ENCODE assay signal across 20 cellular contexts in genomic region chr1:53408013-53408754, GRCh38. TPM values are rescaled to one million over a fixed set of nuclear protein-coding genes. Genes with fewer than 3 reads are reported as not detected.
DNase-seq lines count a peak whose midpoint lies in the region; ATAC-seq and TF ChIP-seq lines count a peak whose summit lies in the region.
"Had no signal": no experiment of that assay in that cellular context is flagged by ENCODE, and none has a peak within 500 bp of the region (broad histone marks: within the 10 kb centered on the region; RNA-seq: fewer than 3 reads in every experiment).

No MANE protein-coding gene starts in this region.

- no peaks in the 10 kb centered on the region for H3K27me3 Mint-ChIP-seq in CD4-positive, CD25-positive, alpha-beta regulatory T cell
- no peaks in the 10 kb centered on the region for H3K27me3 Mint-ChIP-seq in activated naive CD8-positive, alpha-beta T cell treated with anti-CD3 and anti-CD28 coated beads, Interleukin-2, amount 10 ng/mL, durations not matched to agents 7 days and 5 days
- H3K27me3 Mint-ChIP-seq in neural progenitor cell (ENCODE audit: insufficient read depth, low read depth), result peaks cover 12% of the 10 kb centered on the region
- H3K27me3 Mint-ChIP-seq: activated naive CD4-positive, alpha-beta T cell treated with anti-CD3 and anti-CD28 coated beads, Interleukin-2, amount 50 U/mL, for 24 hours had no signal

- POLR2A ChIA-PET in activated naive CD8-positive, alpha-beta T cell treated with anti-CD3 and anti-CD28 coated beads, Interleukin-2, amount 10 ng/mL, durations not matched to agents 7 days and 5 days (lab: Charles Lee), result no interaction called here

- H3K27ac Mint-ChIP-seq in CD4-positive, CD25-positive, alpha-beta regulatory T cell, result peak overlapping the region; percentile 43 to 96 (median 90)
- H3K27ac Mint-ChIP-seq in activated naive CD8-positive, alpha-beta T cell treated with anti-CD3 and anti-CD28 coated beads, Interleukin-2, amount 10 ng/mL, durations not matched to agents 7 days and 5 days, result peak overlapping the region; percentile 50
- H3K27ac Mint-ChIP-seq in neural progenitor cell, result no peak overlapping the region
- H3K27ac Mint-ChIP-seq: activated naive CD4-positive, alpha-beta T cell treated with anti-CD3 and anti-CD28 coated beads, Interleukin-2, amount 50 U/mL, for 24 hours; nephron had no signal

- H4K20me1 ChIP-seq in neural progenitor cell (ENCODE audit: low read depth), result no peaks in the 10 kb centered on the region

- H3F3A ChIP-seq in neural progenitor cell (ENCODE audit: low read depth), result no peaks in the 10 kb centered on the region

- H3K9ac ChIP-seq in neural progenitor cell, result no peak overlapping the region

- H3K9me3 ChIP-seq in CD4-positive, CD25-positive, alpha-beta regulatory T cell (ENCODE audit: control insufficient read depth in 2 of 2, low read length in 2 of 2), result no peaks in the 10 kb centered on the region
- H3K9me3 ChIP-seq in neural progenitor cell (ENCODE audit: low read depth), result no peaks in the 10 kb centered on the region

- no peaks in the 10 kb centered on the region for H3K36me3 ChIP-seq in CD4-positive, CD25-positive, alpha-beta regulatory T cell (ENCODE audit: control insufficient read depth, insufficient read depth, low read length)
- no peaks in the 10 kb centered on the region for H3K36me3 ChIP-seq in neural progenitor cell

- H3K27me3 ChIP-seq in CD4-positive, CD25-positive, alpha-beta regulatory T cell (ENCODE audit: control insufficient read depth, insufficient read depth, low read length), result no peaks in the 10 kb centered on the region
- no peaks in the 10 kb centered on the region for H3K27me3 ChIP-seq in neural progenitor cell

- peaks cover 44% of the 10 kb centered on the region for H3K4me1 ChIP-seq in CD4-positive, CD25-positive, alpha-beta regulatory T cell (ENCODE audit: control insufficient read depth, insufficient read depth, low read length, poor library complexity, severe bottlenecking)
- no peaks in the 10 kb centered on the region for H3K4me1 ChIP-seq in neural progenitor cell

- H3K4me1 Mint-ChIP-seq in CD4-positive, CD25-positive, alpha-beta regulatory T cell, result peaks cover 3 to 43% (median 25%) of the 10 kb centered on the region in 4 donors
- peaks cover 15% of the 10 kb centered on the region for H3K4me1 Mint-ChIP-seq in activated naive CD8-positive, alpha-beta T cell treated with anti-CD3 and anti-CD28 coated beads, Interleukin-2, amount 10 ng/mL, durations not matched to agents 7 days and 5 days
- peaks cover 25% of the 10 kb centered on the region for H3K4me1 Mint-ChIP-seq in neural progenitor cell

- TF ChIP-seq CTCF in GM13976 (IDR thresholded peaks at IDR 0.05; ENCODE audit: borderline replicate concordance, control extremely low read depth, extremely low read depth, insufficient read depth, missing control alignments), result no peak
- TF ChIP-seq CTCF in neural progenitor cell (IDR thresholded peaks at IDR 0.05), result no peak

- no peaks in the 10 kb centered on the region for H3K79me2 ChIP-seq in neural progenitor cell (ENCODE audit: low read depth)

- no peak overlapping the region for H3K4me3 Mint-ChIP-seq in CD4-positive, CD25-positive, alpha-beta regulatory T cell
- no peak overlapping the region for H3K4me3 Mint-ChIP-seq in activated naive CD8-positive, alpha-beta T cell treated with anti-CD3 and anti-CD28 coated beads, Interleukin-2, amount 10 ng/mL, durations not matched to agents 7 days and 5 days
- H3K4me3 Mint-ChIP-seq in neural progenitor cell, result peak overlapping the region; percentile 27
- H3K4me3 Mint-ChIP-seq: activated naive CD4-positive, alpha-beta T cell treated with anti-CD3 and anti-CD28 coated beads, Interleukin-2, amount 50 U/mL, for 24 hours; nephron had no signal

- H3K4me2 ChIP-seq in neural progenitor cell, result no peak overlapping the region

- DNase-seq in CD4-positive, CD25-positive, alpha-beta regulatory T cell, result no peak
- DNase-seq in GM13976 (ENCODE audit: low spot score), result peak; percentile 9
- DNase-seq in activated naive CD8-positive, alpha-beta T cell treated with anti-CD3 and anti-CD28 coated beads, Interleukin-2, amount 10 ng/mL, durations not matched to agents 7 days and 5 days, result no peak
- no peak for DNase-seq in neural progenitor cell (ENCODE audit: low spot score)
- DNase-seq in hepatic stellate cell (ENCODE audit: low spot score), result no peak
- no peak for DNase-seq in Kasumi-1 (lab: John Stamatoyannopoulos, UW)
- DNase-seq in HPDE6-E6E7 (ENCODE audit: extremely low spot score), result no peak
- DNase-seq: foreskin melanocyte, NCI-H2029 treated with DMSO at 0.1 percent for 48 hours, NCI-H524 treated with DMSO at 0.1 percent for 48 hours, right cardiac atrium had no signal

- in situ Hi-C loops in GM13976 (cut with MboI; ENCODE audit: low sequenced_read_pairs, unreplicated experiment), result no loop called here

- no peaks in the 10 kb centered on the region for H3K9me3 Mint-ChIP-seq in CD4-positive, CD25-positive, alpha-beta regulatory T cell
- no peaks in the 10 kb centered on the region for H3K9me3 Mint-ChIP-seq in activated naive CD8-positive, alpha-beta T cell treated with anti-CD3 and anti-CD28 coated beads, Interleukin-2, amount 10 ng/mL, durations not matched to agents 7 days and 5 days
- no peaks in the 10 kb centered on the region for H3K9me3 Mint-ChIP-seq in neural progenitor cell
- H3K9me3 Mint-ChIP-seq: activated naive CD4-positive, alpha-beta T cell treated with anti-CD3 and anti-CD28 coated beads, Interleukin-2, amount 50 U/mL, for 24 hours; nephron had no signal

- ATAC-seq in CD4-positive, CD25-positive, alpha-beta regulatory T cell (ENCODE audit: low read depth in 2 of 2), result no peak
- no peak for ATAC-seq in activated naive CD8-positive, alpha-beta T cell treated with anti-CD3 and anti-CD28 coated beads, Interleukin-2, amount 10 ng/mL, durations not matched to agents 7 days and 5 days (ENCODE audit: low read depth)
- no peak for ATAC-seq in GM18873 (IDR thresholded peaks at IDR 0.05; ENCODE audit: low FRiP score, unreplicated experiment)
- ATAC-seq: right cardiac atrium, SK-N-SH treated with all-trans-retinoic acid at 6 μM for 48 hours had no signal

- no peaks in the 10 kb centered on the region for H3K36me3 Mint-ChIP-seq in CD4-positive, CD25-positive, alpha-beta regulatory T cell
- H3K36me3 Mint-ChIP-seq in activated naive CD8-positive, alpha-beta T cell treated with anti-CD3 and anti-CD28 coated beads, Interleukin-2, amount 10 ng/mL, durations not matched to agents 7 days and 5 days, result no peaks in the 10 kb centered on the region
- no peaks in the 10 kb centered on the region for H3K36me3 Mint-ChIP-seq in neural progenitor cell
- H3K36me3 Mint-ChIP-seq: activated naive CD4-positive, alpha-beta T cell treated with anti-CD3 and anti-CD28 coated beads, Interleukin-2, amount 50 U/mL, for 24 hours had no signal

- no peak overlapping the region for H3K27ac ChIP-seq in CD4-positive, CD25-positive, alpha-beta regulatory T cell (ENCODE audit: insufficient read depth, low read length, poor library complexity, severe bottlenecking)
- no peak overlapping the region for H3K27ac ChIP-seq in neural progenitor cell

- H2AFZ ChIP-seq in neural progenitor cell (replicated peaks), result no peak overlapping the region

- no peak overlapping the region for H3K4me3 ChIP-seq in CD4-positive, CD25-positive, alpha-beta regulatory T cell (ENCODE audit: low read depth, low read length)
- H3K4me3 ChIP-seq in neural progenitor cell, result no peak overlapping the region

RNA-seq across cellular contexts. Expression of gene DMRTB1, which starts 51.0 kb away (rescaled TPM):
- total RNA-seq in CD4-positive, CD25-positive, alpha-beta regulatory T cell, result not detected
- polyA plus RNA-seq in CD4-positive, CD25-positive, alpha-beta regulatory T cell, result not detected
- total RNA-seq in activated naive CD8-positive, alpha-beta T cell treated with anti-CD3 and anti-CD28 coated beads, Interleukin-2, amount 10 ng/mL, durations not matched to agents 7 days and 5 days, result not detected
- total RNA-seq in neural progenitor cell (ENCODE audit: low replicate concordance), result not detected in 2 replicates
- total RNA-seq: cardiac septum, G401, lower leg skin, right cardiac atrium, urinary bladder had no signal
- polyA plus RNA-seq: BJ, right cardiac atrium, urinary bladder had no signal
